Comparison of ENCODE assay signal across 1 cellular context in the genomic region with DNA sequence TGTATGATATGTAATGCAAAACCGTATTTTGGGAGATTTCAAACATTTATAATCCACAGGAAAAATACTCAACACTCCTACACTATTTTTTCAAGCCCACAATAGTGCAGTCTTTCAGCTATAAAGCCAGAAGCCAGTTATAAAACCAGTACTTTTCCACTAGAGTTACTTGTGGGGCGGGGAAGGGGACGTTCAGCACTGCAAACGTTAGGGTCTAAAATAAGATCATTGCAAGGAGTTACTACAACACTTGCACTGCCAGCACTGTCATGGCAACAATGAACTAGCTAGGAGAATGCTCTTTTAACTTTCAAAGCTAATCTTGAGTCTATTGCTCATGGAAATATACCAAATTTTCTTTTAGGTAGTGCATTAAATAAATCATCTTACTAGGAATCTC.
TF ChIP-seq lines count a peak whose summit lies in the region.

No MANE protein-coding gene starts in this region.

TF ChIP-seq in GM23338, 12 proteins besides CTCF, POLR2A, EP300 and RAD21 (continued from another document):
- TF ChIP-seq, protein P1, sequence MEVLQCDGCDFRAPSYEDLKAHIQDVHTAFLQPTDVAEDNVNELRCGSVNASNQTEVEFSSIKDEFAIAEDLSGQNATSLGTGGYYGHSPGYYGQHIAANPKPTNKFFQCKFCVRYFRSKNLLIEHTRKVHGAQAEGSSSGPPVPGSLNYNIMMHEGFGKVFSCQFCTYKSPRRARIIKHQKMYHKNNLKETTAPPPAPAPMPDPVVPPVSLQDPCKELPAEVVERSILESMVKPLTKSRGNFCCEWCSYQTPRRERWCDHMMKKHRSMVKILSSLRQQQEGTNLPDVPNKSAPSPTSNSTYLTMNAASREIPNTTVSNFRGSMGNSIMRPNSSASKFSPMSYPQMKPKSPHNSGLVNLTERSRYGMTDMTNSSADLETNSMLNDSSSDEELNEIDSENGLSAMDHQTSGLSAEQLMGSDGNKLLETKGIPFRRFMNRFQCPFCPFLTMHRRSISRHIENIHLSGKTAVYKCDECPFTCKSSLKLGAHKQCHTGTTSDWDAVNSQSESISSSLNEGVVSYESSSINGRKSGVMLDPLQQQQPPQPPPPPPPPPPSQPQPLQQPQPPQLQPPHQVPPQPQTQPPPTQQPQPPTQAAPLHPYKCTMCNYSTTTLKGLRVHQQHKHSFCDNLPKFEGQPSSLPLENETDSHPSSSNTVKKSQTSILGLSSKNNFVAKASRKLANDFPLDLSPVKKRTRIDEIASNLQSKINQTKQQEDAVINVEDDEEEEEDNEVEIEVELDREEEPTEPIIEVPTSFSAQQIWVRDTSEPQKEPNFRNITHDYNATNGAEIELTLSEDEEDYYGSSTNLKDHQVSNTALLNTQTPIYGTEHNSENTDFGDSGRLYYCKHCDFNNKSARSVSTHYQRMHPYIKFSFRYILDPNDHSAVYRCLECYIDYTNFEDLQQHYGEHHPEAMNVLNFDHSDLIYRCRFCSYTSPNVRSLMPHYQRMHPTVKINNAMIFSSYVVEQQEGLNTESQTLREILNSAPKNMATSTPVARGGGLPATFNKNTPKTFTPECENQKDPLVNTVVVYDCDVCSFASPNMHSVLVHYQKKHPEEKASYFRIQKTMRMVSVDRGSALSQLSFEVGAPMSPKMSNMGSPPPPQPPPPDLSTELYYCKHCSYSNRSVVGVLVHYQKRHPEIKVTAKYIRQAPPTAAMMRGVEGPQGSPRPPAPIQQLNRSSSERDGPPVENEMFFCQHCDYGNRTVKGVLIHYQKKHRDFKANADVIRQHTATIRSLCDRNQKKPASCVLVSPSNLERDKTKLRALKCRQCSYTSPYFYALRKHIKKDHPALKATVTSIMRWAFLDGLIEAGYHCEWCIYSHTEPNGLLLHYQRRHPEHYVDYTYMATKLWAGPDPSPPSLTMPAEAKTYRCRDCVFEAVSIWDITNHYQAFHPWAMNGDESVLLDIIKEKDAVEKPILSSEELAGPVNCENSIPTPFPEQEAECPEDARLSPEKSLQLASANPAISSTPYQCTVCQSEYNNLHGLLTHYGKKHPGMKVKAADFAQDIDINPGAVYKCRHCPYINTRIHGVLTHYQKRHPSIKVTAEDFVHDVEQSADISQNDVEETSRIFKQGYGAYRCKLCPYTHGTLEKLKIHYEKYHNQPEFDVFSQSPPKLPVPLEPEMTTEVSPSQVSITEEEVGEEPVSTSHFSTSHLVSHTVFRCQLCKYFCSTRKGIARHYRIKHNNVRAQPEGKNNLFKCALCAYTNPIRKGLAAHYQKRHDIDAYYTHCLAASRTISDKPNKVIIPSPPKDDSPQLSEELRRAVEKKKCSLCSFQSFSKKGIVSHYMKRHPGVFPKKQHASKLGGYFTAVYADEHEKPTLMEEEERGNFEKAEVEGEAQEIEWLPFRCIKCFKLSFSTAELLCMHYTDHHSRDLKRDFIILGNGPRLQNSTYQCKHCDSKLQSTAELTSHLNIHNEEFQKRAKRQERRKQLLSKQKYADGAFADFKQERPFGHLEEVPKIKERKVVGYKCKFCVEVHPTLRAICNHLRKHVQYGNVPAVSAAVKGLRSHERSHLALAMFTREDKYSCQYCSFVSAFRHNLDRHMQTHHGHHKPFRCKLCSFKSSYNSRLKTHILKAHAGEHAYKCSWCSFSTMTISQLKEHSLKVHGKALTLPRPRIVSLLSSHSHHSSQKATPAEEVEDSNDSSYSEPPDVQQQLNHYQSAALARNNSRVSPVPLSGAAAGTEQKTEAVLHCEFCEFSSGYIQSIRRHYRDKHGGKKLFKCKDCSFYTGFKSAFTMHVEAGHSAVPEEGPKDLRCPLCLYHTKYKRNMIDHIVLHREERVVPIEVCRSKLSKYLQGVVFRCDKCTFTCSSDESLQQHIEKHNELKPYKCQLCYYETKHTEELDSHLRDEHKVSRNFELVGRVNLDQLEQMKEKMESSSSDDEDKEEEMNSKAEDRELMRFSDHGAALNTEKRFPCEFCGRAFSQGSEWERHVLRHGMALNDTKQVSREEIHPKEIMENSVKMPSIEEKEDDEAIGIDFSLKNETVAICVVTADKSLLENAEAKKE (CRISPR knock-in tag; IDR thresholded peaks at IDR 0.05) = no peak
- no peak for TF ChIP-seq ZNF331 (CRISPR knock-in tag; IDR thresholded peaks at IDR 0.05; ENCODE audit: low read depth)
- no peak for TF ChIP-seq JUNB (IDR thresholded peaks at IDR 0.05; ENCODE audit: unreplicated experiment)
- no peak for TF ChIP-seq EZH2phosphoT487 (IDR thresholded peaks at IDR 0.05; ENCODE audit: unreplicated experiment)
- TF ChIP-seq ZNF114 (CRISPR knock-in tag; IDR thresholded peaks at IDR 0.05) = no peak
- TF ChIP-seq, protein P2, sequence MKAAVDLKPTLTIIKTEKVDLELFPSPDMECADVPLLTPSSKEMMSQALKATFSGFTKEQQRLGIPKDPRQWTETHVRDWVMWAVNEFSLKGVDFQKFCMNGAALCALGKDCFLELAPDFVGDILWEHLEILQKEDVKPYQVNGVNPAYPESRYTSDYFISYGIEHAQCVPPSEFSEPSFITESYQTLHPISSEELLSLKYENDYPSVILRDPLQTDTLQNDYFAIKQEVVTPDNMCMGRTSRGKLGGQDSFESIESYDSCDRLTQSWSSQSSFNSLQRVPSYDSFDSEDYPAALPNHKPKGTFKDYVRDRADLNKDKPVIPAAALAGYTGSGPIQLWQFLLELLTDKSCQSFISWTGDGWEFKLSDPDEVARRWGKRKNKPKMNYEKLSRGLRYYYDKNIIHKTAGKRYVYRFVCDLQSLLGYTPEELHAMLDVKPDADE (IDR thresholded peaks at IDR 0.05) = no peak
- no peak for TF ChIP-seq POLR2AphosphoS5 (IDR thresholded peaks at IDR 0.05; ENCODE audit: low read depth)
- no peak for TF ChIP-seq NANOG (IDR thresholded peaks at IDR 0.05; ENCODE audit: borderline replicate concordance)
- TF ChIP-seq CREB1 (CRISPR knock-in tag; IDR thresholded peaks at IDR 0.05; ENCODE audit: low read depth) = no peak
- TF ChIP-seq, protein P3, sequence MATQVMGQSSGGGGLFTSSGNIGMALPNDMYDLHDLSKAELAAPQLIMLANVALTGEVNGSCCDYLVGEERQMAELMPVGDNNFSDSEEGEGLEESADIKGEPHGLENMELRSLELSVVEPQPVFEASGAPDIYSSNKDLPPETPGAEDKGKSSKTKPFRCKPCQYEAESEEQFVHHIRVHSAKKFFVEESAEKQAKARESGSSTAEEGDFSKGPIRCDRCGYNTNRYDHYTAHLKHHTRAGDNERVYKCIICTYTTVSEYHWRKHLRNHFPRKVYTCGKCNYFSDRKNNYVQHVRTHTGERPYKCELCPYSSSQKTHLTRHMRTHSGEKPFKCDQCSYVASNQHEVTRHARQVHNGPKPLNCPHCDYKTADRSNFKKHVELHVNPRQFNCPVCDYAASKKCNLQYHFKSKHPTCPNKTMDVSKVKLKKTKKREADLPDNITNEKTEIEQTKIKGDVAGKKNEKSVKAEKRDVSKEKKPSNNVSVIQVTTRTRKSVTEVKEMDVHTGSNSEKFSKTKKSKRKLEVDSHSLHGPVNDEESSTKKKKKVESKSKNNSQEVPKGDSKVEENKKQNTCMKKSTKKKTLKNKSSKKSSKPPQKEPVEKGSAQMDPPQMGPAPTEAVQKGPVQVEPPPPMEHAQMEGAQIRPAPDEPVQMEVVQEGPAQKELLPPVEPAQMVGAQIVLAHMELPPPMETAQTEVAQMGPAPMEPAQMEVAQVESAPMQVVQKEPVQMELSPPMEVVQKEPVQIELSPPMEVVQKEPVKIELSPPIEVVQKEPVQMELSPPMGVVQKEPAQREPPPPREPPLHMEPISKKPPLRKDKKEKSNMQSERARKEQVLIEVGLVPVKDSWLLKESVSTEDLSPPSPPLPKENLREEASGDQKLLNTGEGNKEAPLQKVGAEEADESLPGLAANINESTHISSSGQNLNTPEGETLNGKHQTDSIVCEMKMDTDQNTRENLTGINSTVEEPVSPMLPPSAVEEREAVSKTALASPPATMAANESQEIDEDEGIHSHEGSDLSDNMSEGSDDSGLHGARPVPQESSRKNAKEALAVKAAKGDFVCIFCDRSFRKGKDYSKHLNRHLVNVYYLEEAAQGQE (IDR thresholded peaks at IDR 0.05; ENCODE audit: unreplicated experiment) = no peak
TF ChIP-seq in GM23338: peak in this region for 0.
